ENCODE assay signal across 8 cellular contexts in genomic region chr20:35093245-35093884, GRCh38. TPM values are rescaled to one million over a fixed set of nuclear protein-coding genes. Genes with fewer than 3 reads are reported as not detected.
DNase-seq lines count a peak whose midpoint lies in the region; ATAC-seq and TF ChIP-seq lines count a peak whose summit lies in the region.

No MANE protein-coding gene starts in this region.

- peak overlapping the region; percentile 70 for H3K4me2 ChIP-seq in hepatocyte

- H2AFZ ChIP-seq in hepatocyte: peak overlapping the region; percentile 84

- peak overlapping the region; percentile 97 for H3K4me3 ChIP-seq in Jurkat, Clone E6-1 (ENCODE audit: low read length)
- H3K4me3 ChIP-seq in hepatocyte: no peak overlapping the region

- no peaks in the 10 kb centered on the region for H3K9me3 ChIP-seq in hepatocyte (ENCODE audit: low read depth)

- peaks cover 18% of the 10 kb centered on the region for H3K4me1 ChIP-seq in hepatocyte (ENCODE audit: insufficient read depth)

- H4K20me1 ChIP-seq in hepatocyte (ENCODE audit: insufficient read depth, poor library complexity, severe bottlenecking): peaks cover 31% of the 10 kb centered on the region

- ATAC-seq in GM21619 (IDR thresholded peaks at IDR 0.05; ENCODE audit: unreplicated experiment): no peak

- H3K27ac ChIP-seq in hepatocyte: peak overlapping the region; percentile 98

- H3K79me2 ChIP-seq in hepatocyte: peaks cover 42% of the 10 kb centered on the region

- H3K9me2 ChIP-seq in hepatocyte (replicated peaks; ENCODE audit: insufficient read depth): no peaks in the 10 kb centered on the region

- WGBS in hepatocyte (ENCODE audit: low lambda C conversion rate, missing lambda C conversion rate): 77% methylated on average over 8 of the region's 8 CpGs

- DNase-seq in AG20443 (ENCODE audit: low spot score) (peak; percentile 57), hepatocyte (ENCODE audit: low spot score) (peak; percentile 15), NCI-H1694 (lab: John Stamatoyannopoulos, UW) (no peak), NCI-H2107 (lab: John Stamatoyannopoulos, UW) (no peak)
- no peak for DNase-seq in Jurkat, Clone E6-1 (ENCODE audit: low read depth, low spot score)
- DNase-seq in activated T-cell treated with anti-CD3 and anti-CD28 coated beads, Interleukin-2, amount 50 U/mL, for 48 hours: peak; percentile 54 to 56
- peak; percentile 49 for DNase-seq in stimulated activated CD4-positive, alpha-beta T cell treated with anti-CD3 and anti-CD28 coated beads, Interleukin-2, amount 100 ng/mL, for 4 hours (ENCODE audit: low read depth)

- H3K36me3 ChIP-seq in hepatocyte (replicated peaks; ENCODE audit: insufficient read depth, low read depth): no peaks in the 10 kb centered on the region

- no peak for TF ChIP-seq CTCF in hepatocyte (IDR thresholded peaks at IDR 0.05; ENCODE audit: poor library complexity)

- no peaks in the 10 kb centered on the region for H3K27me3 ChIP-seq in hepatocyte

RNA-seq across cellular contexts. Expression of gene TRPC4AP, which starts 0.8 kb away (rescaled TPM):
- polyA plus RNA-seq in Jurkat, Clone E6-1 (2012; ENCODE audit: insufficient read depth, insufficient read length): 71.4 TPM
- total RNA-seq in hepatocyte: 81.0 and 88.6 TPM in 2 replicates
- 94.9 and 102 TPM in 2 replicates for polyA plus RNA-seq in hepatocyte

RNA-seq across cellular contexts. Expression of gene EDEM2, which starts 53.8 kb away (rescaled TPM):
- polyA plus RNA-seq in Jurkat, Clone E6-1 (2012; ENCODE audit: insufficient read depth, insufficient read length): 21.2 TPM
- 24.7 and 27.4 TPM in 2 replicates for total RNA-seq in hepatocyte
- polyA plus RNA-seq in hepatocyte: 38.3 and 40.8 TPM in 2 replicates

Comparison
In these comparisons a context has a peak if more than half of its experiments do, and no peak if none do; other contexts are left out.
1. DNase-seq: peak in AG20443 (single experiment), activated T-cell treated with anti-CD3 and anti-CD28 coated beads, Interleukin-2, amount 50 U/mL, for 48 hours (2 of 2), hepatocyte (single experiment) and stimulated activated CD4-positive, alpha-beta T cell treated with anti-CD3 and anti-CD28 coated beads, Interleukin-2, amount 100 ng/mL, for 4 hours (single experiment); none in Jurkat, Clone E6-1 (single experiment), NCI-H1694 (single experiment) and NCI-H2107 (single experiment).